2 cellular contexts compared by ENCODE assay signal in the genomic region with DNA sequence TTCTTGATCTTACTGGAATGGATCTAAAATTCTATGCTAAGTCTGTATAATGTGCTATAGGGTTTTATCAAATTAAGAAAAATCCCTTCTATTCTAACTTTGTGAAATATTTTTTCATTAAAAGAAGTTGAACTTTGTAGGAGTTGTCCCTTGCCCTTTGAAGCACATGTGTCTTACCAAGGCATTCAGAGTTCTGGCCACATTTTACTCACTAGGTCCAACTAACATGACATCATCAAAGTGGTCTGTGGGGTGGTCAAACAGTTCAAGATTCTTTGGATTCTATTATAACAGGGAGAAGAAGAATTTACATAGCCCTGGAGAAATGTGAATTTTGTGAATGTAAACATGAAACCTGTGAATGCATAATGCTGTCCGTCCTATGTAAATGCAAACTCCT.
A peak's percentile ranks its signal among the peaks of the same experiment; 100 is the strongest.
TF ChIP-seq lines count a peak whose summit lies in the region.

No MANE protein-coding gene starts in this region.

TF ChIP-seq in HepG2, 621 proteins besides CTCF, POLR2A, EP300 and RAD21:
- TF ChIP-seq, protein P1, sequence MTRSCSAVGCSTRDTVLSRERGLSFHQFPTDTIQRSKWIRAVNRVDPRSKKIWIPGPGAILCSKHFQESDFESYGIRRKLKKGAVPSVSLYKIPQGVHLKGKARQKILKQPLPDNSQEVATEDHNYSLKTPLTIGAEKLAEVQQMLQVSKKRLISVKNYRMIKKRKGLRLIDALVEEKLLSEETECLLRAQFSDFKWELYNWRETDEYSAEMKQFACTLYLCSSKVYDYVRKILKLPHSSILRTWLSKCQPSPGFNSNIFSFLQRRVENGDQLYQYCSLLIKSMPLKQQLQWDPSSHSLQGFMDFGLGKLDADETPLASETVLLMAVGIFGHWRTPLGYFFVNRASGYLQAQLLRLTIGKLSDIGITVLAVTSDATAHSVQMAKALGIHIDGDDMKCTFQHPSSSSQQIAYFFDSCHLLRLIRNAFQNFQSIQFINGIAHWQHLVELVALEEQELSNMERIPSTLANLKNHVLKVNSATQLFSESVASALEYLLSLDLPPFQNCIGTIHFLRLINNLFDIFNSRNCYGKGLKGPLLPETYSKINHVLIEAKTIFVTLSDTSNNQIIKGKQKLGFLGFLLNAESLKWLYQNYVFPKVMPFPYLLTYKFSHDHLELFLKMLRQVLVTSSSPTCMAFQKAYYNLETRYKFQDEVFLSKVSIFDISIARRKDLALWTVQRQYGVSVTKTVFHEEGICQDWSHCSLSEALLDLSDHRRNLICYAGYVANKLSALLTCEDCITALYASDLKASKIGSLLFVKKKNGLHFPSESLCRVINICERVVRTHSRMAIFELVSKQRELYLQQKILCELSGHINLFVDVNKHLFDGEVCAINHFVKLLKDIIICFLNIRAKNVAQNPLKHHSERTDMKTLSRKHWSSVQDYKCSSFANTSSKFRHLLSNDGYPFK (CRISPR knock-in tag; IDR thresholded peaks at IDR 0.05; ENCODE audit: borderline replicate concordance) = no peak
- TF ChIP-seq KDM2A (CRISPR knock-in tag; IDR thresholded peaks at IDR 0.05; ENCODE audit: borderline replicate concordance, low read depth) (no peak), ATF7 (IDR thresholded peaks at IDR 0.05) (peak; percentile 38; the same call in 1 of the 2 replicates), ATF7 (CRISPR knock-in tag; IDR thresholded peaks at IDR 0.05) (no peak)
- TF ChIP-seq, protein P2, sequence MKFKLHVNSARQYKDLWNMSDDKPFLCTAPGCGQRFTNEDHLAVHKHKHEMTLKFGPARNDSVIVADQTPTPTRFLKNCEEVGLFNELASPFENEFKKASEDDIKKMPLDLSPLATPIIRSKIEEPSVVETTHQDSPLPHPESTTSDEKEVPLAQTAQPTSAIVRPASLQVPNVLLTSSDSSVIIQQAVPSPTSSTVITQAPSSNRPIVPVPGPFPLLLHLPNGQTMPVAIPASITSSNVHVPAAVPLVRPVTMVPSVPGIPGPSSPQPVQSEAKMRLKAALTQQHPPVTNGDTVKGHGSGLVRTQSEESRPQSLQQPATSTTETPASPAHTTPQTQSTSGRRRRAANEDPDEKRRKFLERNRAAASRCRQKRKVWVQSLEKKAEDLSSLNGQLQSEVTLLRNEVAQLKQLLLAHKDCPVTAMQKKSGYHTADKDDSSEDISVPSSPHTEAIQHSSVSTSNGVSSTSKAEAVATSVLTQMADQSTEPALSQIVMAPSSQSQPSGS (CRISPR knock-in tag; IDR thresholded peaks at IDR 0.05) = no peak

TF ChIP-seq in K562, 482 proteins besides CTCF, POLR2A, EP300 and RAD21 (continued from another document):
- TF ChIP-seq, protein P3, sequence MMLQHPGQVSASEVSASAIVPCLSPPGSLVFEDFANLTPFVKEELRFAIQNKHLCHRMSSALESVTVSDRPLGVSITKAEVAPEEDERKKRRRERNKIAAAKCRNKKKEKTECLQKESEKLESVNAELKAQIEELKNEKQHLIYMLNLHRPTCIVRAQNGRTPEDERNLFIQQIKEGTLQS (IDR thresholded peaks at IDR 0.05) = peak; percentile 23; the same call in 1 of the 2 replicates
- TF ChIP-seq, protein P3 (CRISPR knock-in tag; conservative IDR thresholded peaks at IDR 0.05) = no peak
- TF ChIP-seq LCOR (CRISPR knock-in tag; IDR thresholded peaks at IDR 0.05) (no peak), ARNT (IDR thresholded peaks at IDR 0.05) (no peak)
